In genomic region chr16:89217388-89218191, GRCh38 we compare ENCODE assay signal across 8 cellular contexts. TPM values are rescaled to one million over a fixed set of nuclear protein-coding genes. Genes with fewer than 3 reads are reported as not detected.
DNase-seq lines count a peak whose midpoint lies in the region; ATAC-seq, FAIRE-seq and TF ChIP-seq lines count a peak whose summit lies in the region.

Gene ZNF778 (plus strand): TSS chr16:89217703. CDS start chr16:89221128, 3,425 bp downstream.

- ATAC-seq in T-cell (replicated peaks in 1 of 4): peak; percentile 83 to 87 (median 86)
- ATAC-seq in left cardiac atrium: peak; percentile 96 to 97
- peak; percentile 94 to 97 for ATAC-seq in upper lobe of left lung (ENCODE audit: low FRiP score in 2 of 2)

- POLR2A ChIA-PET in T-cell (lab: Charles Lee): interaction anchor here in 1 of 2 donors (0.6 to 0.7 kb wide), 2 partner anchors 10 to 23 kb away, joined by 3 read pairs; no protein-coding TSS in a partner anchor

- TF ChIP-seq CTCF in adrenal gland (IDR thresholded peaks at IDR 0.05) (peak in 2 of 6 experiments; percentile 26 to 28), upper lobe of left lung (IDR thresholded peaks at IDR 0.05) (peak in 4 of 6 experiments; percentile 12 to 58 (median 33))

- intact Hi-C loops in adrenal gland (cut with DNase I) (loop anchor here in 1 of 2 donors (5.0 kb wide), 1 partner anchor 275 kb away; no protein-coding TSS in a partner anchor), left cardiac atrium (cut with DNase I) (loop anchor here (2.0 to 10.0 kb wide), 4 partner anchors 275 to 483 kb away; partner anchors contain the start of gene APRT (in 1 of the 2)), posterior vena cava (cut with DNase I) (loop anchor here (10.0 kb wide), 1 partner anchor 273 kb away; no protein-coding TSS in a partner anchor)

- no peak for TF ChIP-seq EP300 in upper lobe of left lung (IDR thresholded peaks at IDR 0.05)

- H3K4me3 ChIP-seq in MG63 (peak within 1 kb of the TSS; percentile 93), adrenal gland (peak within 1 kb of the TSS; percentile 24 to 92 (median 80)), upper lobe of left lung (peak within 1 kb of the TSS; percentile 68 to 96 (median 89))

- peak within 1 kb of the TSS; percentile 87 to 94 for H3K27ac Mint-ChIP-seq in T-cell

- DNase-seq in GDM1 (lab: John Stamatoyannopoulos, UW) (peak; percentile 74), H54 (ENCODE audit: insufficient read length, low spot score) (peak; percentile 92), MG63 (peak; percentile 80), T-cell (peak; percentile 60 to 82 (median 76)), adrenal gland (peak; percentile 81 to 90 (median 84)), left cardiac atrium (peak; percentile 88), posterior vena cava (ENCODE audit: low spot score) (peak; percentile 95), upper lobe of left lung (peak; percentile 86 to 96)

- H3K4me1 ChIP-seq in adrenal gland (replicated peaks in 1 of 2) (peaks cover 18 to 29% of the 10 kb centered on the region in 2 donors), upper lobe of left lung (peaks cover 17 to 37% (median 24%) of the 10 kb centered on the region in 4 donors)

- CTCF ChIA-PET in T-cell (lab: Charles Lee): interaction anchor here (0.6 to 1.2 kb wide), 6 partner anchors 19 to 647 kb away, joined by 3 to 5 read pairs (median 3); partner anchors contain the start of gene ZC3H18 (in 1 of the 2)

- H3K4me1 Mint-ChIP-seq in T-cell: peaks cover 22 to 36% (median 26%) of the 10 kb centered on the region in 3 donors

- FAIRE-seq in H54 (lab: Jason Lieb, UNC): no peak

- H3K27ac ChIP-seq in adrenal gland: peak within 1 kb of the TSS; percentile 77 to 99 (median 95)
- peak within 1 kb of the TSS; percentile 96 to 97 (median 96) for H3K27ac ChIP-seq in upper lobe of left lung

- H3K27me3 ChIP-seq in MG63 (no peaks in the 10 kb centered on the region), adrenal gland (no peaks in the 10 kb centered on the region), upper lobe of left lung (no peaks in the 10 kb centered on the region)

- 0 to 1% (median 1%) methylated on average over 12 to 91 of the region's 91 CpGs for WGBS in adrenal gland, 4 donors
- WGBS in upper lobe of left lung, 2 donors: 0% methylated on average over 40 to 67 of the region's 91 CpGs

- no peaks in the 10 kb centered on the region for H3K9me3 Mint-ChIP-seq in T-cell

- H3K27me3 Mint-ChIP-seq in T-cell: no peaks in the 10 kb centered on the region

- peaks cover 22% of the 10 kb centered on the region for H3K36me3 Mint-ChIP-seq in T-cell

- H3K36me3 ChIP-seq in MG63 (peaks cover 11% of the 10 kb centered on the region), adrenal gland (replicated peaks in 1 of 2) (peaks cover 0 to 17% of the 10 kb centered on the region in 2 donors), upper lobe of left lung (peaks cover 9 to 22% (median 17%) of the 10 kb centered on the region in 4 donors)

- H3K4me3 Mint-ChIP-seq in T-cell: peak within 1 kb of the TSS; percentile 74 to 90 (median 88)

- TF ChIP-seq POLR2A in H54 (IDR thresholded peaks at IDR 0.05; ENCODE audit: low read depth, low read length) (peak; percentile 79), adrenal gland (IDR thresholded peaks at IDR 0.05) (peak; percentile 64 to 90), upper lobe of left lung (IDR thresholded peaks at IDR 0.05) (peak; percentile 49 to 92 (median 67))

- H3K9me3 ChIP-seq in MG63 (no peaks in the 10 kb centered on the region), adrenal gland (replicated peaks in 1 of 3) (no peaks in the 10 kb centered on the region), upper lobe of left lung (no peaks in the 10 kb centered on the region)

RNA-seq across cellular contexts. Expression of gene ZNF778, which starts in this region (rescaled TPM):
- total RNA-seq in MG63 (2014; rRNA removed; shearing (Covaris generic); ENCODE audit: low replicate concordance): 1.8 and 5.1 TPM in 2 replicates
- 10 to 100 TPM in 3 of 5 donors, 1 to 10 TPM in 2; 6.0 to 16.3 (median 13.6) TPM for total RNA-seq in T-cell
- total RNA-seq in adrenal gland: 10 to 100 TPM in 4 of 8 donors, 1 to 10 TPM in 4; 3.5 to 20.5 (median 11.5) TPM
- polyA plus RNA-seq in adrenal gland: 1 to 10 TPM; 1.9 to 8.1 (median 3.8) TPM
- 1 to 10 TPM; 7.5 to 9.8 TPM for total RNA-seq in left cardiac atrium
- total RNA-seq in posterior vena cava: 1 to 10 TPM; 8.4 to 9.3 TPM
- 10 to 100 TPM; 12.3 to 50.1 (median 17.7) TPM for total RNA-seq in upper lobe of left lung

Comparison
In these comparisons a context has a peak if more than half of its experiments do, and no peak if none do; other contexts are left out.
1. Peak in every context shown above with its lines: DNase-seq, ATAC-seq, H3K4me3 ChIP-seq and H3K27ac ChIP-seq.